Comparison of ENCODE assay signal across 9 cellular contexts in the genomic region with DNA sequence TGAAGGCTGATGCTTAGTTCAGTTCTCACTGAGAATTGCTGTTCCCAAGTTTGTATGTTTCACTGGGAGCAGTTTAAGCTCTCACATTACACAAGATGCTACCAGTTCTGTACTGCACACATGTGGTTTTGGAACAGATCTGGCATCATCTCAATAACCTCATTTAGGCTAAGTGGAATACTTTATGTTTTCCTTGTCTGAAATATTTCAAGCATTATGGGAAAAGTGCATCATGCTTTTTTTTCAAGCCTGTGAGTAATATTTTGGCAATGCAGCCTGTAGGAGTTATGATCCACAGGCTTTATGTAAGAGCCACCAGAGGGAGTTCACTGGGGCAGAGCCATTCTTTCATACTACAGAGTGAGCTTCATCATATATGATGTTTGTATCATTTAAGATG.
DNase-seq lines count a peak whose midpoint lies in the region; FAIRE-seq and TF ChIP-seq lines count a peak whose summit lies in the region.
"Had no signal": no experiment of that assay in that cellular context is flagged by ENCODE, and none has a peak within 500 bp of the region (broad histone marks: within the 10 kb centered on the region; RNA-seq: fewer than 3 reads in every experiment).

No MANE protein-coding gene starts in this region.

- H3K27me3 ChIP-seq in bronchial epithelial cell (ENCODE audit: control insufficient read depth, insufficient read depth, low read length) (no peaks in the 10 kb centered on the region), osteoblast (ENCODE audit: insufficient read depth, low read length) (no peaks in the 10 kb centered on the region), tibial nerve (no peaks in the 10 kb centered on the region)

- no peak overlapping the region for H2AFZ ChIP-seq in osteoblast (ENCODE audit: low read length)

- no peaks in the 10 kb centered on the region for H4K20me1 ChIP-seq in osteoblast (ENCODE audit: insufficient read depth, low read length)

- TF ChIP-seq EP300 in tibial nerve (IDR thresholded peaks at IDR 0.05): no peak

- no peaks in the 10 kb centered on the region for H3K79me2 ChIP-seq in osteoblast (ENCODE audit: insufficient read depth, low read length)

- H3K27ac ChIP-seq in osteoblast (ENCODE audit: low read depth, low read length) (no peak overlapping the region), tibial nerve (no peak overlapping the region)

- no peaks in the 10 kb centered on the region for H3K36me3 ChIP-seq in bronchial epithelial cell (ENCODE audit: control insufficient read depth, insufficient read depth, low read length)
- H3K36me3 ChIP-seq in osteoblast (ENCODE audit: insufficient read depth, low read length): no peaks in the 10 kb centered on the region
- H3K36me3 ChIP-seq in tibial nerve: no peaks in the 10 kb centered on the region

- no peaks in the 10 kb centered on the region for H3K9me3 ChIP-seq in osteoblast (ENCODE audit: low read depth, low read length)
- no peaks in the 10 kb centered on the region for H3K9me3 ChIP-seq in tibial nerve

- TF ChIP-seq POLR2A in tibial nerve (IDR thresholded peaks at IDR 0.05): no peak

- H3K4me2 ChIP-seq in osteoblast (ENCODE audit: insufficient read depth, low read length): peak overlapping the region; percentile 7

- H3K4me3 ChIP-seq in bronchial epithelial cell (ENCODE audit: low read depth, low read length): no peak overlapping the region
- no peak overlapping the region for H3K4me3 ChIP-seq in osteoblast (ENCODE audit: insufficient read depth, low read length)
- H3K4me3 ChIP-seq in tibial nerve: no peak overlapping the region

- peak; percentile 52 for DNase-seq in NOMO-1 treated with DMSO at 0.1 percent for 48 hours (lab: John Stamatoyannopoulos, UW; ENCODE audit: unreplicated experiment)
- DNase-seq in NOMO-1 treated with dmso at 0.1 percent for 144 hours (lab: John Stamatoyannopoulos, UW; ENCODE audit: unreplicated experiment): no peak
- DNase-seq in NAMALWA (ENCODE audit: low spot score): peak; percentile 8
- peak; percentile 79 for DNase-seq in bronchial epithelial cell (ENCODE audit: low read depth)
- peak; percentile 66 for DNase-seq in osteoblast (ENCODE audit: insufficient read length, low spot score, missing footprints)
- DNase-seq in RPMI8226: no peak
- no peak for DNase-seq in tibial nerve (ENCODE audit: low spot score in 2 of 2)
- DNase-seq in activated CD4-positive, alpha-beta T cell treated with anti-CD3 and anti-CD28 coated beads for 1 hour: no peak
- DNase-seq: ACHN had no signal

- H3K4me1 ChIP-seq in osteoblast (ENCODE audit: insufficient read depth, low read length) (no peaks in the 10 kb centered on the region), tibial nerve (no peaks in the 10 kb centered on the region)

- no peak for FAIRE-seq in bronchial epithelial cell (lab: Jason Lieb, UNC)

- TF ChIP-seq CTCF in bronchial epithelial cell (IDR thresholded peaks at IDR 0.05; ENCODE audit: insufficient read depth, low read length, severe bottlenecking): no peak
- peak; percentile 30 for TF ChIP-seq CTCF in osteoblast (IDR thresholded peaks at IDR 0.05; ENCODE audit: extremely low read depth, low read depth, low read length)
- TF ChIP-seq CTCF in tibial nerve (IDR thresholded peaks at IDR 0.05): no peak

Comparison
In these comparisons a context has a peak if more than half of its experiments do, and no peak if none do; other contexts are left out.
1. DNase-seq: peak in NOMO-1 treated with DMSO at 0.1 percent for 48 hours (single experiment), NAMALWA (single experiment), bronchial epithelial cell (single experiment) and osteoblast (single experiment); none in NOMO-1 treated with dmso at 0.1 percent for 144 hours (single experiment), RPMI8226 (single experiment), tibial nerve (0 of 2) and activated CD4-positive, alpha-beta T cell treated with anti-CD3 and anti-CD28 coated beads for 1 hour (single experiment).